1 cellular context compared by ENCODE assay signal in the genomic region with DNA sequence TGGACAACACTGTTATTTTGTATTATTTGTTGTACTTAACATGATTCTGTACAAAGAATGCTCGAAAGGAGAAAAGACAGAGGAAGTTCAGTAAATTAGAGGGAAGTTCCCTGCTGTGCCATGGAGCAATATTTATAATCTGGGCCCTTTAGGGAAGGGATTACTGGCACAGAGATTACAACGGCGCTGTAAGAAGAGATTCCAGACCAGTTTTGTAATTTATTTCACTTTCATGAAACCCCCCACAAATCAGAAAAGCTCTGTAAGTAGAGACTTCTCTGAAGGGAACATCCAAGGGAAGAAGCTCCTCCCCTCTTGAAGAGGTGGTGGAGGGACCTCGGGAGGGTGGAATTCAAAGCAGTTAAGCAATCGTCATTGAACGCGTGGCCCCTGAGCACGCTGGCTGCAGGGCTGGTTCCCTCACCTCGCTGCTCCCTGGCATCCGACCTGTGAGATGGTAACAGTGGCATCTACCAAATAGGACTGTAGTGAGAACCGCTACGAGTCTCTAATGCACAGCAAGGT.
TF ChIP-seq lines count a peak whose summit lies in the region.

No MANE protein-coding gene starts in this region.

TF ChIP-seq in GM23338, 12 proteins besides CTCF, POLR2A, EP300 and RAD21 (continued from another document):
- TF ChIP-seq REST (IDR thresholded peaks at IDR 0.05; ENCODE audit: unreplicated experiment) (no peak), EZH2 (IDR thresholded peaks at IDR 0.05; ENCODE audit: low read depth, unreplicated experiment) (no peak), ZNF114 (CRISPR knock-in tag; IDR thresholded peaks at IDR 0.05) (no peak), STAT1 (IDR thresholded peaks at IDR 0.05; ENCODE audit: unreplicated experiment) (no peak), NANOG (IDR thresholded peaks at IDR 0.05; ENCODE audit: borderline replicate concordance) (no peak), EZH2phosphoT487 (IDR thresholded peaks at IDR 0.05; ENCODE audit: unreplicated experiment) (no peak)
- TF ChIP-seq, protein P1, sequence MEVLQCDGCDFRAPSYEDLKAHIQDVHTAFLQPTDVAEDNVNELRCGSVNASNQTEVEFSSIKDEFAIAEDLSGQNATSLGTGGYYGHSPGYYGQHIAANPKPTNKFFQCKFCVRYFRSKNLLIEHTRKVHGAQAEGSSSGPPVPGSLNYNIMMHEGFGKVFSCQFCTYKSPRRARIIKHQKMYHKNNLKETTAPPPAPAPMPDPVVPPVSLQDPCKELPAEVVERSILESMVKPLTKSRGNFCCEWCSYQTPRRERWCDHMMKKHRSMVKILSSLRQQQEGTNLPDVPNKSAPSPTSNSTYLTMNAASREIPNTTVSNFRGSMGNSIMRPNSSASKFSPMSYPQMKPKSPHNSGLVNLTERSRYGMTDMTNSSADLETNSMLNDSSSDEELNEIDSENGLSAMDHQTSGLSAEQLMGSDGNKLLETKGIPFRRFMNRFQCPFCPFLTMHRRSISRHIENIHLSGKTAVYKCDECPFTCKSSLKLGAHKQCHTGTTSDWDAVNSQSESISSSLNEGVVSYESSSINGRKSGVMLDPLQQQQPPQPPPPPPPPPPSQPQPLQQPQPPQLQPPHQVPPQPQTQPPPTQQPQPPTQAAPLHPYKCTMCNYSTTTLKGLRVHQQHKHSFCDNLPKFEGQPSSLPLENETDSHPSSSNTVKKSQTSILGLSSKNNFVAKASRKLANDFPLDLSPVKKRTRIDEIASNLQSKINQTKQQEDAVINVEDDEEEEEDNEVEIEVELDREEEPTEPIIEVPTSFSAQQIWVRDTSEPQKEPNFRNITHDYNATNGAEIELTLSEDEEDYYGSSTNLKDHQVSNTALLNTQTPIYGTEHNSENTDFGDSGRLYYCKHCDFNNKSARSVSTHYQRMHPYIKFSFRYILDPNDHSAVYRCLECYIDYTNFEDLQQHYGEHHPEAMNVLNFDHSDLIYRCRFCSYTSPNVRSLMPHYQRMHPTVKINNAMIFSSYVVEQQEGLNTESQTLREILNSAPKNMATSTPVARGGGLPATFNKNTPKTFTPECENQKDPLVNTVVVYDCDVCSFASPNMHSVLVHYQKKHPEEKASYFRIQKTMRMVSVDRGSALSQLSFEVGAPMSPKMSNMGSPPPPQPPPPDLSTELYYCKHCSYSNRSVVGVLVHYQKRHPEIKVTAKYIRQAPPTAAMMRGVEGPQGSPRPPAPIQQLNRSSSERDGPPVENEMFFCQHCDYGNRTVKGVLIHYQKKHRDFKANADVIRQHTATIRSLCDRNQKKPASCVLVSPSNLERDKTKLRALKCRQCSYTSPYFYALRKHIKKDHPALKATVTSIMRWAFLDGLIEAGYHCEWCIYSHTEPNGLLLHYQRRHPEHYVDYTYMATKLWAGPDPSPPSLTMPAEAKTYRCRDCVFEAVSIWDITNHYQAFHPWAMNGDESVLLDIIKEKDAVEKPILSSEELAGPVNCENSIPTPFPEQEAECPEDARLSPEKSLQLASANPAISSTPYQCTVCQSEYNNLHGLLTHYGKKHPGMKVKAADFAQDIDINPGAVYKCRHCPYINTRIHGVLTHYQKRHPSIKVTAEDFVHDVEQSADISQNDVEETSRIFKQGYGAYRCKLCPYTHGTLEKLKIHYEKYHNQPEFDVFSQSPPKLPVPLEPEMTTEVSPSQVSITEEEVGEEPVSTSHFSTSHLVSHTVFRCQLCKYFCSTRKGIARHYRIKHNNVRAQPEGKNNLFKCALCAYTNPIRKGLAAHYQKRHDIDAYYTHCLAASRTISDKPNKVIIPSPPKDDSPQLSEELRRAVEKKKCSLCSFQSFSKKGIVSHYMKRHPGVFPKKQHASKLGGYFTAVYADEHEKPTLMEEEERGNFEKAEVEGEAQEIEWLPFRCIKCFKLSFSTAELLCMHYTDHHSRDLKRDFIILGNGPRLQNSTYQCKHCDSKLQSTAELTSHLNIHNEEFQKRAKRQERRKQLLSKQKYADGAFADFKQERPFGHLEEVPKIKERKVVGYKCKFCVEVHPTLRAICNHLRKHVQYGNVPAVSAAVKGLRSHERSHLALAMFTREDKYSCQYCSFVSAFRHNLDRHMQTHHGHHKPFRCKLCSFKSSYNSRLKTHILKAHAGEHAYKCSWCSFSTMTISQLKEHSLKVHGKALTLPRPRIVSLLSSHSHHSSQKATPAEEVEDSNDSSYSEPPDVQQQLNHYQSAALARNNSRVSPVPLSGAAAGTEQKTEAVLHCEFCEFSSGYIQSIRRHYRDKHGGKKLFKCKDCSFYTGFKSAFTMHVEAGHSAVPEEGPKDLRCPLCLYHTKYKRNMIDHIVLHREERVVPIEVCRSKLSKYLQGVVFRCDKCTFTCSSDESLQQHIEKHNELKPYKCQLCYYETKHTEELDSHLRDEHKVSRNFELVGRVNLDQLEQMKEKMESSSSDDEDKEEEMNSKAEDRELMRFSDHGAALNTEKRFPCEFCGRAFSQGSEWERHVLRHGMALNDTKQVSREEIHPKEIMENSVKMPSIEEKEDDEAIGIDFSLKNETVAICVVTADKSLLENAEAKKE (CRISPR knock-in tag; IDR thresholded peaks at IDR 0.05): no peak
